1 cellular context compared by ENCODE assay signal in the genomic region with DNA sequence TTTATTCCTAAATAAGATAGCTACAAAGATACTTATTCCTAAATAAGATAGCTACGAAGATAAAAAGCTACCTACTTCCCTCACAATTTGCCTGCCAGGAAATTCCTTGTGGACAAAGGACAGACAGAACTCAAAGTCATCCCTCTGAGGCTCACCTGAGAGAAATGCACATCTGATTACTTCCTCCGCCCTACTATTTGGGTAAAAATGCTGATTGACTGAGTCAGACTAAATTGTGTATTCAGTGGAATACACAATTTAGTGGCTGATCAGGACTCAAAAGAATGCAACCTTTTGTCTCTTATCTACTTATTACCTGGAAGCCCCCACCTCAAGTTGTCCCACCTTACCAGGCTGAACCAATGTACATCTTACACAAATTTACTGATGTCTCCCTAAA.
TF ChIP-seq lines count a peak whose summit lies in the region.

No MANE protein-coding gene starts in this region.

TF ChIP-seq in A549, 52 proteins besides CTCF, POLR2A, EP300 and RAD21 (continued from another document):
- TF ChIP-seq HMGXB4 (CRISPR knock-in tag; IDR thresholded peaks at IDR 0.05; ENCODE audit: borderline replicate concordance) (no peak), NFE2L2 (conservative IDR thresholded peaks at IDR 0.05; ENCODE audit: low read length) (no peak)
